1 cellular context compared by ENCODE assay signal in genomic region chr14:25042362-25043299, GRCh38.
TF ChIP-seq lines count a peak whose summit lies in the region.

No MANE protein-coding gene starts in this region.

TF ChIP-seq in HepG2, 621 proteins besides CTCF, POLR2A, EP300 and RAD21 (continued from another document and continues in another):
- TF ChIP-seq CHD2 (IDR thresholded peaks at IDR 0.05; ENCODE audit: low read depth, low read length): no peak
- no peak for TF ChIP-seq SSRP1 (CRISPR knock-in tag; IDR thresholded peaks at IDR 0.05)
- no peak for TF ChIP-seq MXD4 (CRISPR knock-in tag; IDR thresholded peaks at IDR 0.05)
- no peak for TF ChIP-seq ZNF576 (CRISPR knock-in tag; IDR thresholded peaks at IDR 0.05)
- TF ChIP-seq SAP130 (CRISPR knock-in tag; IDR thresholded peaks at IDR 0.05; ENCODE audit: low read depth): 0 out of 2 replicates have a peak, but pooled peaks have one; percentile 20
- TF ChIP-seq ARHGAP35 (CRISPR knock-in tag; IDR thresholded peaks at IDR 0.05; ENCODE audit: borderline replicate concordance): no peak
- no peak for TF ChIP-seq ZNF746 (CRISPR knock-in tag; IDR thresholded peaks at IDR 0.05)
- TF ChIP-seq HOXA9 (CRISPR knock-in tag; IDR thresholded peaks at IDR 0.05; ENCODE audit: borderline replicate concordance): no peak
- TF ChIP-seq ZBTB3 (CRISPR knock-in tag; IDR thresholded peaks at IDR 0.05; ENCODE audit: borderline replicate concordance, low read depth): no peak
- peak; percentile 84 for TF ChIP-seq PRPF4 (IDR thresholded peaks at IDR 0.05; ENCODE audit: low read depth, low read length, poor library complexity, severe bottlenecking)
- no peak for TF ChIP-seq RNF219 (CRISPR knock-in tag; IDR thresholded peaks at IDR 0.05)
- TF ChIP-seq ZSCAN12 (CRISPR knock-in tag; IDR thresholded peaks at IDR 0.05): no peak
- no peak for TF ChIP-seq RBM39 (IDR thresholded peaks at IDR 0.05; ENCODE audit: low read depth, low read length, poor library complexity, severe bottlenecking)
- TF ChIP-seq EHMT2 (IDR thresholded peaks at IDR 0.05; ENCODE audit: borderline replicate concordance, low read depth, low read length): no peak
- TF ChIP-seq ZNF839 (CRISPR knock-in tag; IDR thresholded peaks at IDR 0.05; ENCODE audit: borderline replicate concordance): no peak
- TF ChIP-seq TFE3 (CRISPR knock-in tag; IDR thresholded peaks at IDR 0.05): no peak
- TF ChIP-seq ZNF547 (CRISPR knock-in tag; IDR thresholded peaks at IDR 0.05): no peak
- no peak for TF ChIP-seq POGZ (CRISPR knock-in tag; IDR thresholded peaks at IDR 0.05)
- TF ChIP-seq RBM22 (optimal IDR thresholded peaks at IDR 0.05; ENCODE audit: low read length): no peak
- TF ChIP-seq ZNF780A (CRISPR knock-in tag; IDR thresholded peaks at IDR 0.05): no peak
- TF ChIP-seq ZNF710 (CRISPR knock-in tag; IDR thresholded peaks at IDR 0.05; ENCODE audit: borderline replicate concordance): no peak
- no peak; the same call in 1 of the 2 replicates for TF ChIP-seq BCL6 (CRISPR knock-in tag; IDR thresholded peaks at IDR 0.05)
- TF ChIP-seq HMG20B (CRISPR knock-in tag; conservative IDR thresholded peaks at IDR 0.05): no peak; the same call in 1 of the 2 replicates
- TF ChIP-seq KLF9 (CRISPR knock-in tag; IDR thresholded peaks at IDR 0.05; ENCODE audit: low read depth): no peak
- TF ChIP-seq CCAR2 (optimal IDR thresholded peaks at IDR 0.05; ENCODE audit: low read depth, low read length): no peak
- 0 out of 2 replicates have a peak, but pooled peaks have one; percentile 58 for TF ChIP-seq THAP7 (CRISPR knock-in tag; IDR thresholded peaks at IDR 0.05)
- no peak for TF ChIP-seq SIX1 (CRISPR knock-in tag; IDR thresholded peaks at IDR 0.05; ENCODE audit: borderline replicate concordance)
- TF ChIP-seq NFKBIZ (CRISPR knock-in tag; IDR thresholded peaks at IDR 0.05): no peak
- TF ChIP-seq KLF16 (CRISPR knock-in tag; IDR thresholded peaks at IDR 0.05): no peak
- no peak for TF ChIP-seq ZNF329 (CRISPR knock-in tag; IDR thresholded peaks at IDR 0.05; ENCODE audit: low read depth)
- TF ChIP-seq ZNF678 (CRISPR knock-in tag; IDR thresholded peaks at IDR 0.05): no peak
- TF ChIP-seq ZNF337 (CRISPR knock-in tag; IDR thresholded peaks at IDR 0.05; ENCODE audit: borderline replicate concordance, low read depth): no peak
- TF ChIP-seq YEATS4 (CRISPR knock-in tag; IDR thresholded peaks at IDR 0.05; ENCODE audit: borderline replicate concordance): no peak
- TF ChIP-seq NFKB2 (CRISPR knock-in tag; IDR thresholded peaks at IDR 0.05; ENCODE audit: borderline replicate concordance): no peak
- no peak for TF ChIP-seq ZSCAN20 (CRISPR knock-in tag; IDR thresholded peaks at IDR 0.05; ENCODE audit: borderline replicate concordance)
- no peak for TF ChIP-seq ZNF280D (CRISPR knock-in tag; IDR thresholded peaks at IDR 0.05)
- no peak for TF ChIP-seq ZZZ3 (CRISPR knock-in tag; IDR thresholded peaks at IDR 0.05; ENCODE audit: borderline replicate concordance)
- TF ChIP-seq IKZF4 (CRISPR knock-in tag; IDR thresholded peaks at IDR 0.05; ENCODE audit: borderline replicate concordance, low read depth, not compliant biosample characterization): no peak
- TF ChIP-seq ATAD3A (CRISPR knock-in tag; IDR thresholded peaks at IDR 0.05): no peak
- no peak for TF ChIP-seq ZNF335 (CRISPR knock-in tag; IDR thresholded peaks at IDR 0.05)
- TF ChIP-seq ZNF160 (CRISPR knock-in tag; IDR thresholded peaks at IDR 0.05): no peak
- TF ChIP-seq ZNF691 (CRISPR knock-in tag; IDR thresholded peaks at IDR 0.05; ENCODE audit: borderline replicate concordance, low read depth): no peak
- no peak for TF ChIP-seq ZNF362 (CRISPR knock-in tag; IDR thresholded peaks at IDR 0.05; ENCODE audit: borderline replicate concordance)
- TF ChIP-seq ZNF256 (CRISPR knock-in tag; conservative IDR thresholded peaks at IDR 0.05): no peak
- TF ChIP-seq GTF2F1 (IDR thresholded peaks at IDR 0.05; ENCODE audit: low read length): no peak
- TF ChIP-seq ARNT2 (CRISPR knock-in tag; IDR thresholded peaks at IDR 0.05; ENCODE audit: low read depth): no peak; the same call in 1 of the 2 replicates
- no peak; the same call in 1 of the 2 replicates for TF ChIP-seq NKX3-1 (CRISPR knock-in tag; IDR thresholded peaks at IDR 0.05)
- no peak for TF ChIP-seq PRDM4 (CRISPR knock-in tag; IDR thresholded peaks at IDR 0.05; ENCODE audit: borderline replicate concordance)
- no peak; the same call in 1 of the 2 replicates for TF ChIP-seq ZNF577 (CRISPR knock-in tag; IDR thresholded peaks at IDR 0.05; ENCODE audit: borderline replicate concordance, low read depth)
- TF ChIP-seq ZNF792 (CRISPR knock-in tag; IDR thresholded peaks at IDR 0.05): no peak
- TF ChIP-seq ELF1 (CRISPR knock-in tag; IDR thresholded peaks at IDR 0.05): peak; percentile 39; the same call in 1 of the 2 replicates
- no peak for TF ChIP-seq RNF2 (conservative IDR thresholded peaks at IDR 0.05; ENCODE audit: low read depth)
- no peak for TF ChIP-seq ETV5 (CRISPR knock-in tag; IDR thresholded peaks at IDR 0.05; ENCODE audit: borderline replicate concordance)
- peak; percentile 60; the same call in 1 of the 2 replicates for TF ChIP-seq REPIN1 (CRISPR knock-in tag; IDR thresholded peaks at IDR 0.05; ENCODE audit: borderline replicate concordance, low read depth)
- TF ChIP-seq MAFG (CRISPR knock-in tag; IDR thresholded peaks at IDR 0.05): peak; percentile 73; the same call in 1 of the 2 replicates
- no peak for TF ChIP-seq BCL3 (CRISPR knock-in tag; IDR thresholded peaks at IDR 0.05)
- TF ChIP-seq ZNF616 (CRISPR knock-in tag; IDR thresholded peaks at IDR 0.05; ENCODE audit: low read depth): no peak
- TF ChIP-seq ZNF510 (CRISPR knock-in tag; IDR thresholded peaks at IDR 0.05; ENCODE audit: low read depth): no peak
- peak; percentile 22; the same call in 1 of the 2 replicates for TF ChIP-seq ZFP90 (CRISPR knock-in tag; IDR thresholded peaks at IDR 0.05; ENCODE audit: borderline replicate concordance)
